In the genomic region with DNA sequence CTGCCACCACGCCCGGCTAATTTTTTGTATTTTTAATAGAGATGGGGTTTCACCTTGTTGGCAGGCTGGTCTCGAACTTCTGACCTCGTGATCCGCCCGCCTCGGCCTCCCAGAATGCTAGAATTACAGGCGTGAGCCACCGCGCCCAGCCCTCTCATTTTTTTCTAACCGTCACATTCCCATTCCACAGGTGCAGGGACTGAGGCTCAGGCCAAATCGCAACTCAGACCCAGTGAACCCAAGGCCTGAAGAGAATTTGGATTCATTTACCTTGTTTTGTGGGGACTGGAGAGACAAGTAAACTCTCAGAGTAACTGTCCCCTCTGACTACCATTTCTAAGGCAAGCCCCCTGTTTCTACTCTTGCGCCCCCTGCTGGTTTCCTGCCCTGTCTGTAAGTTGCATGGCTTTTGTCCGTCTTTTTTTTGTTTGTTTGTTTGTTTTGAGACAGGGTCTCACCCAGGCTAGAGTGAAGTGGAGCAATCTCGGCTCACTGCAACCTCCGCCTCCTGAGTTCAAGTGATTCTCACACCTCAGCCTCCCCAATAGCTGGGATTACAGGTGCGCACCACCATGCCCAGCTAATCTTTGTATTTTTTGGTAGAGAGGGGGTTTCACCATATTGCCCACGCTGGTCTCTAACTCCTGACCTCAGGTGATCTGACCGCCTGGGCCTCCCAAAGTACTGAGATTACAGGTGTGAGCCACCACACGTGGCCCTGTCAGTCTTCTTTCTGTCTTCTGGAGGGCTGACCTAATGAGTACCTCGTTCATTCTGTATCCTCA, we compare ENCODE assay signal across 8 cellular contexts. TPM values are rescaled to one million over a fixed set of nuclear protein-coding genes. Genes with fewer than 3 reads are reported as not detected.
DNase-seq lines count a peak whose midpoint lies in the region; ATAC-seq and TF ChIP-seq lines count a peak whose summit lies in the region.

No MANE protein-coding gene starts in this region.

- H3K79me2 ChIP-seq in hepatocyte: peaks cover 42% of the 10 kb centered on the region

- H3K27ac ChIP-seq in hepatocyte: no peak overlapping the region

- H3K4me3 Mint-ChIP-seq in T-helper 1 cell treated with Interleukin-12 subunit alpha and Interleukin-12 subunit beta and Interleukin-4 antibody, amounts not matched to agents 30 μg/mL and 1 μg/mL, for 36 hours: peak overlapping the region; percentile 49
- H3K4me3 Mint-ChIP-seq in activated naive CD8-positive, alpha-beta T cell treated with anti-CD3 and anti-CD28 coated beads, Interleukin-2, amount 50 U/mL, for 24 hours: no peak overlapping the region

- no peak overlapping the region for H3K4me2 ChIP-seq in hepatocyte

- H3K27me3 Mint-ChIP-seq in T-helper 1 cell treated with Interleukin-12 subunit alpha and Interleukin-12 subunit beta and Interleukin-4 antibody, amounts not matched to agents 30 μg/mL and 1 μg/mL, for 36 hours (ENCODE audit: low read depth): no peaks in the 10 kb centered on the region
- no peaks in the 10 kb centered on the region for H3K27me3 Mint-ChIP-seq in activated naive CD8-positive, alpha-beta T cell treated with anti-CD3 and anti-CD28 coated beads, Interleukin-2, amount 50 U/mL, for 24 hours

- no peak for ATAC-seq in activated naive CD8-positive, alpha-beta T cell treated with anti-CD3 and anti-CD28 coated beads, Interleukin-2, amount 50 U/mL, for 24 hours
- no peak for ATAC-seq in HG03280 (IDR thresholded peaks at IDR 0.05; ENCODE audit: unreplicated experiment)

- CTCF ChIA-PET in BJ (lab: Yijun Ruan, JAX): interaction anchor here (0.7 to 3.0 kb wide), 7 partner anchors 9 to 219 kb away, joined by 3 to 23 read pairs (median 6); no protein-coding TSS in a partner anchor

- peaks cover 21% of the 10 kb centered on the region for H3K4me1 Mint-ChIP-seq in T-helper 1 cell treated with Interleukin-12 subunit alpha and Interleukin-12 subunit beta and Interleukin-4 antibody, amounts not matched to agents 30 μg/mL and 1 μg/mL, for 36 hours (ENCODE audit: low read depth)
- peaks cover 30% of the 10 kb centered on the region for H3K4me1 Mint-ChIP-seq in activated naive CD8-positive, alpha-beta T cell treated with anti-CD3 and anti-CD28 coated beads, Interleukin-2, amount 50 U/mL, for 24 hours

- H3K36me3 ChIP-seq in BJ (ENCODE audit: control insufficient read depth, insufficient read depth, low read length) (peaks cover 3% of the 10 kb centered on the region; the same call in 1 of the 2 replicates), hepatocyte (replicated peaks; ENCODE audit: insufficient read depth, low read depth) (no peaks in the 10 kb centered on the region)

- H3K9me3 Mint-ChIP-seq in T-helper 1 cell treated with Interleukin-12 subunit alpha and Interleukin-12 subunit beta and Interleukin-4 antibody, amounts not matched to agents 30 μg/mL and 1 μg/mL, for 36 hours: no peaks in the 10 kb centered on the region
- H3K9me3 Mint-ChIP-seq in activated naive CD8-positive, alpha-beta T cell treated with anti-CD3 and anti-CD28 coated beads, Interleukin-2, amount 50 U/mL, for 24 hours: no peaks in the 10 kb centered on the region

- H3K9me3 ChIP-seq in hepatocyte (ENCODE audit: low read depth): no peaks in the 10 kb centered on the region

- peak overlapping the region; percentile 1 for H3K27ac Mint-ChIP-seq in T-helper 1 cell treated with Interleukin-12 subunit alpha and Interleukin-12 subunit beta and Interleukin-4 antibody, amounts not matched to agents 30 μg/mL and 1 μg/mL, for 36 hours
- H3K27ac Mint-ChIP-seq in activated naive CD8-positive, alpha-beta T cell treated with anti-CD3 and anti-CD28 coated beads, Interleukin-2, amount 50 U/mL, for 24 hours: no peak overlapping the region

- no peaks in the 10 kb centered on the region for H3K9me2 ChIP-seq in hepatocyte (replicated peaks; ENCODE audit: insufficient read depth)

- H3K27me3 ChIP-seq in BJ (ENCODE audit: control insufficient read depth, insufficient read depth, low read length) (no peaks in the 10 kb centered on the region), hepatocyte (no peaks in the 10 kb centered on the region)

- H4K20me1 ChIP-seq in hepatocyte (ENCODE audit: insufficient read depth, poor library complexity, severe bottlenecking): peaks cover 23% of the 10 kb centered on the region

- peaks cover 2% of the 10 kb centered on the region for H3K36me3 Mint-ChIP-seq in T-helper 1 cell treated with Interleukin-12 subunit alpha and Interleukin-12 subunit beta and Interleukin-4 antibody, amounts not matched to agents 30 μg/mL and 1 μg/mL, for 36 hours (ENCODE audit: low read depth)
- H3K36me3 Mint-ChIP-seq in activated naive CD8-positive, alpha-beta T cell treated with anti-CD3 and anti-CD28 coated beads, Interleukin-2, amount 50 U/mL, for 24 hours (ENCODE audit: low read depth): peaks cover 4% of the 10 kb centered on the region

- TF ChIP-seq CTCF in BJ (IDR thresholded peaks at IDR 0.05; ENCODE audit: insufficient read depth, low read depth, low read length): peak; percentile 78
- peak; percentile 63 for TF ChIP-seq CTCF in hepatocyte (IDR thresholded peaks at IDR 0.05; ENCODE audit: poor library complexity)

- POLR2A ChIA-PET in BJ (lab: Charles Lee): no interaction called here

- H2AFZ ChIP-seq in hepatocyte: no peak overlapping the region

- peaks cover 11% of the 10 kb centered on the region for H3K4me1 ChIP-seq in hepatocyte (ENCODE audit: insufficient read depth)

- 93% methylated on average over 21 of the region's 21 CpGs for WGBS in hepatocyte (ENCODE audit: low lambda C conversion rate, missing lambda C conversion rate)

- H3K4me3 ChIP-seq in BJ (ENCODE audit: low read depth, low read length) (no peak overlapping the region), hepatocyte (no peak overlapping the region)

- DNase-seq in BJ (ENCODE audit: low read depth) (no peak), HT-29 (ENCODE audit: low spot score) (peak; percentile 85), hepatocyte (ENCODE audit: low spot score) (peak; percentile 78), SKM-1 (lab: John Stamatoyannopoulos, UW; ENCODE audit: unreplicated experiment) (no peak)
- peak; percentile 87 for DNase-seq in activated naive CD8-positive, alpha-beta T cell treated with anti-CD3 and anti-CD28 coated beads, Interleukin-2, amount 50 U/mL, for 24 hours
- DNase-seq in stimulated activated CD4-positive, alpha-beta T cell treated with anti-CD3 and anti-CD28 coated beads, Interleukin-4, amount 100 ng/mL, for 1 hour: peak; percentile 81

RNA-seq across cellular contexts. Expression of a gene that starts 2.3 kb away (rescaled TPM):
- 40.5 and 78.6 TPM in 2 replicates for polyA plus RNA-seq in BJ (2011; rRNA removed)
- 57.7 and 65.0 TPM in 2 replicates for polyA minus RNA-seq in BJ (2011; rRNA and poly(A)+ RNA removed)
- total RNA-seq in HT-29 (2014; rRNA removed; shearing (Covaris generic)): 229 and 268 TPM in 2 replicates
- 57.6 and 64.1 TPM in 2 replicates for total RNA-seq in hepatocyte
- polyA plus RNA-seq in hepatocyte: 58.0 and 63.7 TPM in 2 replicates

RNA-seq across cellular contexts. Expression of a gene that starts 2.7 kb away (rescaled TPM):
- polyA plus RNA-seq in BJ (2011; rRNA removed): 12.6 and 15.1 TPM in 2 replicates
- 4.5 and 5.4 TPM in 2 replicates for polyA minus RNA-seq in BJ (2011; rRNA and poly(A)+ RNA removed)
- total RNA-seq in HT-29 (2014; rRNA removed; shearing (Covaris generic)): 30.7 and 30.8 TPM in 2 replicates
- 17.0 and 18.7 TPM in 2 replicates for total RNA-seq in hepatocyte
- 21.2 and 23.6 TPM in 2 replicates for polyA plus RNA-seq in hepatocyte

RNA-seq across cellular contexts. Expression of a gene that starts 31.6 kb away (rescaled TPM):
- polyA plus RNA-seq in BJ (2011; rRNA removed) (11.4 and 19.4 TPM in 2 replicates), hepatocyte (37.9 and 48.5 TPM in 2 replicates)
- polyA minus RNA-seq in BJ (2011; rRNA and poly(A)+ RNA removed): 16.8 and 22.1 TPM in 2 replicates
- total RNA-seq in HT-29 (2014; rRNA removed; shearing (Covaris generic)): 76.0 and 83.3 TPM in 2 replicates
- 15.6 and 29.5 TPM in 2 replicates for total RNA-seq in hepatocyte

RNA-seq across cellular contexts. Expression of a gene that starts 39.9 kb away (rescaled TPM):
- polyA plus RNA-seq in BJ (2011; rRNA removed) (409 and 506 TPM in 2 replicates), hepatocyte (171 and 176 TPM in 2 replicates)
- 301 and 391 TPM in 2 replicates for polyA minus RNA-seq in BJ (2011; rRNA and poly(A)+ RNA removed)
- 772 and 790 TPM in 2 replicates for total RNA-seq in HT-29 (2014; rRNA removed; shearing (Covaris generic))
- 84.6 and 87.9 TPM in 2 replicates for total RNA-seq in hepatocyte

Comparison
In these comparisons a context has a peak if more than half of its experiments do, and no peak if none do; other contexts are left out.
1. DNase-seq: peak in HT-29 (single experiment), activated naive CD8-positive, alpha-beta T cell treated with anti-CD3 and anti-CD28 coated beads, Interleukin-2, amount 50 U/mL, for 24 hours (single experiment), hepatocyte (single experiment) and stimulated activated CD4-positive, alpha-beta T cell treated with anti-CD3 and anti-CD28 coated beads, Interleukin-4, amount 100 ng/mL, for 1 hour (single experiment); none in BJ (single experiment) and SKM-1 (single experiment).